15 cellular contexts compared by ENCODE assay signal in genomic region chr7:22394739-22395138, GRCh38.
"Had no signal": no experiment of that assay in that cellular context is flagged by ENCODE, and none has a peak within 500 bp of the region (broad histone marks: within the 10 kb centered on the region; RNA-seq: fewer than 3 reads in every experiment).

No MANE protein-coding gene starts in this region.

- H3K9me3 ChIP-seq: left lung, ovary, sigmoid colon, spleen, testis, upper lobe of left lung had no signal

- H3K27ac ChIP-seq: left lung, ovary, sigmoid colon, spleen, testis, upper lobe of left lung had no signal

- H3K4me3 ChIP-seq: left lung, ovary, sigmoid colon, spleen, testis, upper lobe of left lung had no signal

- ATAC-seq: activated T-cell treated with anti-CD3 and anti-CD28 coated beads, Interleukin-2, amount 50 U/mL, for 4 hours; esophagus mucosa; left lung had no signal

- H3K27me3 ChIP-seq: left lung, ovary, sigmoid colon, spleen, testis, upper lobe of left lung had no signal

- H3K4me1 ChIP-seq: left lung, sigmoid colon, spleen, testis, upper lobe of left lung had no signal

- DNase-seq: activated CD4-positive, alpha-beta memory T cell treated with anti-CD3 and anti-CD28 coated beads, Interleukin-2, amount 10 ng/mL, durations not matched to agents 7 days and 5 days; activated CD4-positive, alpha-beta T cell treated with anti-CD3 and anti-CD28 coated beads for 4 hours; activated effector memory CD4-positive, alpha-beta T cell treated with Interleukin-2 at 50 U/mL for 16 hours; activated naive CD4-positive, alpha-beta T cell treated with anti-CD3 and anti-CD28 coated beads, Interleukin-2, amount 50 U/mL, for 16 hours; activated T-cell treated with anti-CD3 and anti-CD28 coated beads, Interleukin-2, amount 50 U/mL, for 4 hours; hippocampal formation; left lung; mammary epithelial cell; naive B cell; ovary; sigmoid colon; spleen; testis; upper lobe of left lung had no signal
